Comparison of ENCODE assay signal across 8 cellular contexts in the genomic region with DNA sequence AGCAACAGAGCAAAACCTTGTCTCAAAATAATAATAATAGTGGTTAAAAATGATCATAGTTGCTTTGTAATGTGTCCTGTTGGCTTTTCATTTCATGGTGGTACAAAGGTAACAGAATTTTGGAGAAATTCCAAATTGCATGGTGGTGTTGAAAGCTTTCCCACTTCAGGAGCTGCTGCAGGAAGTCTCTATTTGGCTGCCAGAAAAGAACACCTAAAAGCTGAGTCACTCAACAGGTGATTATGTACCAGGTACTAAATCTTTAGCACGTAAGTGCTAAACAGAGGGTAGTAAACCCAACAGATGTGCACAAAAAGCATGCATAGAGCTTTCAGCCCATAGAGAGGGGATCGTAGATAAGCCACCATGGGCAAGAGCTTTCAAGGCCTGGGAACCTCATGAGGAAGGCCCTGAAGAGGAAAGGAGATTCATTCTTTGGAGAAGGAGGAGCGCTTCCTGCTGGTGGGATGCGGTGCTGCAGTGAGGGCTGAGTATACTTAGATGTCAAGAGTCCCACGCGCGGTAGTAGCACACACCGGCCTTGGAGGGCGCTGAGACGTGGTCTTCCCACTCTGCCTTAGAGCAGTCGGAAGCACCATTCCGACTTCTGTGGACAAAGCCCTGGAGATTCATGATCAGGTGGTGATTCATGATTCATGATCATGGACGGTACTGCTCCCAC.
DNase-seq lines count a peak whose midpoint lies in the region; TF ChIP-seq lines count a peak whose summit lies in the region.

No MANE protein-coding gene starts in this region.

- H3K27me3 Mint-ChIP-seq in Calu3 (ENCODE audit: unreplicated experiment) (no peaks in the 10 kb centered on the region), MCF 10A (ENCODE audit: insufficient read depth, unreplicated experiment) (no peaks in the 10 kb centered on the region)

- H3K4me3 Mint-ChIP-seq in Calu3 (ENCODE audit: low read depth, unreplicated experiment) (no peak overlapping the region), MCF 10A (ENCODE audit: unreplicated experiment) (no peak overlapping the region)

- H3K9me3 Mint-ChIP-seq in Calu3 (ENCODE audit: low read depth, unreplicated experiment), result no peaks in the 10 kb centered on the region
- no peaks in the 10 kb centered on the region for H3K9me3 Mint-ChIP-seq in MCF 10A (ENCODE audit: unreplicated experiment)

- H3K4me1 Mint-ChIP-seq in Calu3 (ENCODE audit: low read depth, unreplicated experiment) (peaks cover 27% of the 10 kb centered on the region), MCF 10A (ENCODE audit: insufficient read depth, unreplicated experiment) (peaks cover 7% of the 10 kb centered on the region)

- POLR2A ChIA-PET in MCF 10A (lab: Yijun Ruan, JAX), result interaction anchor here (0.9 to 1.4 kb wide), 4 partner anchors 9 to 175 kb away, joined by 3 to 4 read pairs (median 3); no protein-coding TSS in a partner anchor

- peak; percentile 90 for DNase-seq in Calu3
- no peak for DNase-seq in HFF-Myc (ENCODE audit: extremely low read depth, low read depth)
- DNase-seq in SJCRH30, result peak; percentile 60 to 67
- peak; percentile 77 for DNase-seq in MCF 10A (ENCODE audit: unreplicated experiment)
- DNase-seq in myocyte (ENCODE audit: low read depth), result peak; percentile 60
- DNase-seq in NCI-H446 treated with DMSO at 0.1 percent for 48 hours (lab: John Stamatoyannopoulos, UW), result no peak
- no peak for DNase-seq in GM19238 (ENCODE audit: insufficient read length, low spot score)
- no peak for DNase-seq in amniotic stem cell (lab: John Stamatoyannopoulos, UW)

- no peaks in the 10 kb centered on the region for H3K27me3 ChIP-seq in SJCRH30

- H3K27ac ChIP-seq in SJCRH30, result no peak overlapping the region

- CTCF ChIA-PET in Calu3 (lab: Charles Lee), result interaction anchor here (0.6 to 4.5 kb wide), 17 partner anchors 8 to 310 kb away, joined by 3 to 87 read pairs (median 4); partner anchors contain the start of gene RALA
- CTCF ChIA-PET in MCF 10A (lab: Yijun Ruan, JAX), result interaction anchor here (0.5 to 15.7 kb wide), 10 partner anchors 9 to 945 kb away, joined by 3 to 365 read pairs (median 4); no protein-coding TSS in a partner anchor

- no peak overlapping the region for H3K4me3 ChIP-seq in HFF-Myc (replicated peaks; ENCODE audit: low read depth, low read length)
- no peak overlapping the region for H3K4me3 ChIP-seq in SJCRH30

- no peaks in the 10 kb centered on the region for H3K4me1 ChIP-seq in SJCRH30

- no peaks in the 10 kb centered on the region for H3K36me3 ChIP-seq in SJCRH30

- BruUV-seq in Calu3 (replicated peaks; lab: Mats Ljungman, UMichigan), result no TSS peak
- no TSS peak for BruUV-seq in MCF 10A (replicated peaks; lab: Mats Ljungman, UMichigan)

- TF ChIP-seq CTCF in Calu3 (IDR thresholded peaks at IDR 0.05; ENCODE audit: unreplicated experiment) (peak; percentile 98), HFF-Myc (IDR thresholded peaks at IDR 0.05; ENCODE audit: low read depth, low read length, missing control alignments) (peak; percentile 63), MCF 10A (IDR thresholded peaks at IDR 0.05; ENCODE audit: unreplicated experiment) (peak; percentile 25)

- peaks cover 4% of the 10 kb centered on the region for H3K36me3 Mint-ChIP-seq in Calu3 (ENCODE audit: insufficient read depth, unreplicated experiment)
- H3K36me3 Mint-ChIP-seq in MCF 10A (ENCODE audit: insufficient read depth, unreplicated experiment), result no peaks in the 10 kb centered on the region

- intact Hi-C loops in Calu3 (cut with micrococcal nuclease; ENCODE audit: unreplicated experiment), result loop anchor here (1.0 kb wide), 1 partner anchor 162 kb away; no protein-coding TSS in a partner anchor
- intact Hi-C loops in MCF 10A (cut with micrococcal nuclease), result no loop called here

- peak overlapping the region; percentile 67 for H3K27ac Mint-ChIP-seq in Calu3 (ENCODE audit: unreplicated experiment)
- H3K27ac Mint-ChIP-seq in MCF 10A (ENCODE audit: low read depth, unreplicated experiment), result no peak overlapping the region

- no peaks in the 10 kb centered on the region for H3K9me3 ChIP-seq in SJCRH30 (replicated peaks)

Comparison
In these comparisons a context has a peak if more than half of its experiments do, and no peak if none do; other contexts are left out.
1. DNase-seq: peak in Calu3 (single experiment), SJCRH30 (2 of 2), MCF 10A (single experiment) and myocyte (single experiment); none in HFF-Myc (single experiment), NCI-H446 treated with DMSO at 0.1 percent for 48 hours (single experiment), GM19238 (single experiment) and amniotic stem cell (single experiment).
2. CTCF ChIP-seq: peak in every context shown above with its lines; median percentile 98 in Calu3; 63 in HFF-Myc; 25 in MCF 10A.